8 cellular contexts compared by ENCODE assay signal in genomic region chr6:40845588-40845987, GRCh38.
DNase-seq lines count a peak whose midpoint lies in the region; ATAC-seq, FAIRE-seq and TF ChIP-seq lines count a peak whose summit lies in the region.

No MANE protein-coding gene starts in this region.

- WGBS in K562 (ENCODE audit: insufficient coverage, low coverage, missing lambda C conversion rate), result 0% methylated on average over 3 of the region's 3 CpGs

- H3K9ac ChIP-seq in K562 (ENCODE audit: insufficient read depth in 1 of 2, low read depth in 2 of 2, low read length in 2 of 2), result no peak overlapping the region

- H3K79me2 ChIP-seq in K562 (ENCODE audit: control insufficient read depth, insufficient read depth, low read length), result no peaks in the 10 kb centered on the region

- H3K4me3 ChIP-seq in K562, result no peak overlapping the region

- FAIRE-seq in K562 (lab: Jason Lieb, UNC) (peak; percentile 75), urothelium cell line (lab: Jason Lieb, UNC) (no peak)

- H3K36me3 ChIP-seq in K562 (ENCODE audit: control insufficient read depth, insufficient read depth, low read length), result no peaks in the 10 kb centered on the region

- TF ChIP-seq EP300 in K562 (IDR thresholded peaks at IDR 0.05; ENCODE audit: low read length), result no peak

- TF ChIP-seq POLR2A in K562 (conservative IDR thresholded peaks at IDR 0.05), result no peak

- in situ Hi-C loops in ACHN (cut with HindIII; ENCODE audit: low pct_ligation_motif_present, low pct_unique_long_range_greater_than_20kb, low sequenced_read_pairs), result no loop called here
- in situ Hi-C loops in K562 (cut with MboI), result loop anchor here (25.0 kb wide), 1 partner anchor 1483 kb away; no protein-coding TSS in a partner anchor

- no peaks in the 10 kb centered on the region for H4K20me1 ChIP-seq in K562 (replicated peaks; ENCODE audit: control insufficient read depth, insufficient read depth, low read length)

- no peaks in the 10 kb centered on the region for H3K9me3 ChIP-seq in K562 (replicated peaks; ENCODE audit: control insufficient read depth, insufficient read depth, low read depth, low read length)

- peak; percentile 65 to 79 (median 78) for TF ChIP-seq CTCF in K562 (IDR thresholded peaks at IDR 0.05 in 2 of 3, conservative IDR thresholded peaks at IDR 0.05 in 1 of 3; ENCODE audit: insufficient read depth in 2 of 3, low read depth in 1 of 3, low read length in 3 of 3)

- peak; percentile 62 to 74 for TF ChIP-seq RAD21 in K562 (CRISPR knock-in tag; conservative IDR thresholded peaks at IDR 0.05 in 1 of 2, IDR thresholded peaks at IDR 0.05 in 1 of 2)

- no peak overlapping the region for H3K27ac ChIP-seq in K562 (ENCODE audit: extremely low read depth, low read depth, low read length)

- no peak overlapping the region for H2AFZ ChIP-seq in K562 (ENCODE audit: low read depth, low read length)

- BruUV-seq in K562 (replicated peaks; lab: Mats Ljungman, UMichigan), result no TSS peak

- intact Hi-C loops in K562 (cut with micrococcal nuclease), result loop anchor here (10.0 kb wide), 2 partner anchors 301 to 861 kb away; no protein-coding TSS in a partner anchor
- intact Hi-C loops in posterior vena cava (cut with DNase I), result no loop called here

- CTCF ChIA-PET in K562 (lab: Yijun Ruan, JAX; ENCODE audit: low intra/inter-chr PET ratio), result no interaction called here

- POLR2A ChIA-PET in K562 (lab: Yijun Ruan, JAX), result interaction anchor here (0.6 to 1.0 kb wide), 3 partner anchors 10 to 177 kb away, joined by 3 to 4 read pairs (median 3); no protein-coding TSS in a partner anchor

- H3K4me1 ChIP-seq in K562 (replicated peaks in 1 of 2; ENCODE audit: control insufficient read depth in 2 of 2, insufficient read depth in 2 of 2, low read length in 2 of 2), result no peaks in the 10 kb centered on the region

- peak; percentile 38 for DNase-seq in ACHN
- peak; percentile 50 for DNase-seq in GM03348 (ENCODE audit: low spot score)
- peak; percentile 16 for DNase-seq in NCI-H774 (lab: John Stamatoyannopoulos, UW)
- peak in 3 of 4 experiments; percentile 28 to 66 (median 48) for DNase-seq in K562 (ENCODE audit: extremely low read depth in 1 of 4, low spot score in 3 of 4)
- DNase-seq in left lobe of liver (ENCODE audit: low spot score), result peak; percentile 51
- DNase-seq in urothelium cell line (ENCODE audit: low spot score), result peak; percentile 54
- no peak for DNase-seq in posterior vena cava (ENCODE audit: low spot score)

- H3K4me2 ChIP-seq in K562 (ENCODE audit: insufficient read depth, low read length), result no peak overlapping the region

- H3K9me1 ChIP-seq in K562 (ENCODE audit: control insufficient read depth, insufficient read depth, low read length), result no peaks in the 10 kb centered on the region

- ATAC-seq in K562 (peak; percentile 88), left lobe of liver (peak; percentile 85), GM19395 (IDR thresholded peaks at IDR 0.05; ENCODE audit: unreplicated experiment) (no peak)

- H3K27me3 ChIP-seq in K562 (ENCODE audit: control insufficient read depth in 2 of 2, insufficient read depth in 2 of 2, low read length in 2 of 2), result 0 out of 5 replicates have a peak, but pooled peaks cover 0 to 4% of the 10 kb centered on the region in 2 experiments

TF ChIP-seq in K562, 482 proteins besides CTCF, POLR2A, EP300 and RAD21:
- TF ChIP-seq RUNX1 (IDR thresholded peaks at IDR 0.05; ENCODE audit: low read depth), result no peak
- peak; percentile 56; the same call in 1 of the 2 replicates for TF ChIP-seq DEAF1 (CRISPR knock-in tag; IDR thresholded peaks at IDR 0.05)
- no peak for TF ChIP-seq MLLT1 (IDR thresholded peaks at IDR 0.05)
- TF ChIP-seq SMC3 (conservative IDR thresholded peaks at IDR 0.05; ENCODE audit: insufficient read depth, low read depth, low read length), result peak; percentile 81
- no peak for TF ChIP-seq YY1 (IDR thresholded peaks at IDR 0.05; ENCODE audit: borderline replicate concordance in 1 of 3, control insufficient read depth in 1 of 3, extremely low read depth in 1 of 3, insufficient read depth in 3 of 3, insufficient read length in 1 of 3, insufficient replicate concordance in 2 of 3, low read depth in 1 of 3, low read length in 2 of 3)
- no peak for TF ChIP-seq ZNF740 (CRISPR knock-in tag; IDR thresholded peaks at IDR 0.05)
- no peak for TF ChIP-seq ZNF740 (tag; IDR thresholded peaks at IDR 0.05)
- no peak for TF ChIP-seq GTF2E2 (tag; IDR thresholded peaks at IDR 0.05)
